In genomic region chr11:130070829-130071205, GRCh38 we compare ENCODE assay signal across 8 cellular contexts. TPM values are rescaled to one million over a fixed set of nuclear protein-coding genes. Genes with fewer than 3 reads are reported as not detected.
DNase-seq lines count a peak whose midpoint lies in the region; ATAC-seq lines count a peak whose summit lies in the region.

No MANE protein-coding gene starts in this region.

- peaks cover 23% of the 10 kb centered on the region for H3K27me3 Mint-ChIP-seq in activated CD8-positive, alpha-beta memory T cell treated with anti-CD3 and anti-CD28 coated beads, Interleukin-2, amount 10 ng/mL, durations not matched to agents 7 days and 5 days
- H3K27me3 Mint-ChIP-seq in T-helper 17 cell: peaks cover 5% of the 10 kb centered on the region

- H3K9me3 Mint-ChIP-seq in activated CD8-positive, alpha-beta memory T cell treated with anti-CD3 and anti-CD28 coated beads, Interleukin-2, amount 10 ng/mL, durations not matched to agents 7 days and 5 days (ENCODE audit: low read depth): no peaks in the 10 kb centered on the region

- H3K27ac ChIP-seq in neuronal stem cell (replicated peaks; ENCODE audit: low read length): peak overlapping the region; percentile 94

- peak overlapping the region; percentile 99 for H3K9ac ChIP-seq in neuronal stem cell (ENCODE audit: low read depth, low read length, poor library complexity)

- H2BK12ac ChIP-seq in neuronal stem cell (ENCODE audit: low read length): no peak overlapping the region

- no peak overlapping the region for H3K23ac ChIP-seq in neuronal stem cell (ENCODE audit: low read depth, low read length, poor library complexity)

- H2BK15ac ChIP-seq in neuronal stem cell (ENCODE audit: low read length): peak overlapping the region; percentile 67

- peaks cover 7% of the 10 kb centered on the region for H3K79me1 ChIP-seq in neuronal stem cell (ENCODE audit: low read depth, low read length)

- H3K4me1 Mint-ChIP-seq in activated CD8-positive, alpha-beta memory T cell treated with anti-CD3 and anti-CD28 coated beads, Interleukin-2, amount 10 ng/mL, durations not matched to agents 7 days and 5 days: peaks cover 18% of the 10 kb centered on the region
- H3K4me1 Mint-ChIP-seq in T-helper 17 cell: peaks cover 24% of the 10 kb centered on the region

- H3K4me2 ChIP-seq in neuronal stem cell (ENCODE audit: insufficient read depth, low read length, poor library complexity, severe bottlenecking): peak overlapping the region; percentile 49

- peaks cover 2% of the 10 kb centered on the region for H3K36me3 Mint-ChIP-seq in activated CD8-positive, alpha-beta memory T cell treated with anti-CD3 and anti-CD28 coated beads, Interleukin-2, amount 10 ng/mL, durations not matched to agents 7 days and 5 days
- peaks cover 4% of the 10 kb centered on the region for H3K36me3 Mint-ChIP-seq in T-helper 17 cell (ENCODE audit: low read depth)

- DNase-seq in activated CD8-positive, alpha-beta memory T cell treated with anti-CD3 and anti-CD28 coated beads, Interleukin-2, amount 10 ng/mL, durations not matched to agents 7 days and 5 days: no peak
- DNase-seq in activated CD8-positive, alpha-beta memory T cell treated with anti-CD3 and anti-CD28 coated beads, Interleukin-2, amount 50 U/mL, for 4 hours: no peak
- DNase-seq in T-helper 17 cell (peak in 1 of 3 donors; percentile 6), fibroblast of peridontal ligament (ENCODE audit: extremely low read depth) (peak; percentile 39), neuronal stem cell (ENCODE audit: low spot score) (no peak), DMS153 (lab: John Stamatoyannopoulos, UW) (no peak), inferior parietal cortex (ENCODE audit: extremely low spot score) (no peak)

- H3K4me3 Mint-ChIP-seq in activated CD8-positive, alpha-beta memory T cell treated with anti-CD3 and anti-CD28 coated beads, Interleukin-2, amount 10 ng/mL, durations not matched to agents 7 days and 5 days: peak overlapping the region; percentile 72
- H3K4me3 Mint-ChIP-seq in T-helper 17 cell: peak overlapping the region; percentile 91

- peak overlapping the region; percentile 91 for H2AFZ ChIP-seq in neuronal stem cell (ENCODE audit: low read length)

- peak overlapping the region; percentile 98 for H3K18ac ChIP-seq in neuronal stem cell (ENCODE audit: low read length)

- peaks cover 3 to 13% of the 10 kb centered on the region in 2 donors for H3K4me1 ChIP-seq in neuronal stem cell (ENCODE audit: control insufficient read depth in 2 of 2, insufficient read depth in 1 of 2, low read depth in 1 of 2, low read length in 2 of 2)

- peaks cover 0 to 4% (median 0%) of the 10 kb centered on the region in 3 experiments for H3K27me3 ChIP-seq in neuronal stem cell (ENCODE audit: control insufficient read depth in 3 of 3, insufficient read depth in 3 of 3, low read depth in 1 of 3, low read length in 3 of 3)

- H4K91ac ChIP-seq in neuronal stem cell (ENCODE audit: low read depth, low read length, poor library complexity): no peak overlapping the region

- H3K9me3 ChIP-seq in T-helper 17 cell (ENCODE audit: control insufficient read depth, low read length, poor library complexity, severe bottlenecking): no peaks in the 10 kb centered on the region
- no peaks in the 10 kb centered on the region for H3K9me3 ChIP-seq in neuronal stem cell (replicated peaks in 1 of 2; ENCODE audit: control insufficient read depth in 2 of 2, insufficient read depth in 1 of 2, low read depth in 1 of 2, low read length in 2 of 2)

- no peak overlapping the region for H2BK120ac ChIP-seq in neuronal stem cell (ENCODE audit: low read depth, low read length)

- ATAC-seq in activated CD8-positive, alpha-beta memory T cell treated with anti-CD3 and anti-CD28 coated beads, Interleukin-2, amount 10 ng/mL, durations not matched to agents 7 days and 5 days: no peak
- ATAC-seq in T-helper 17 cell: no peak
- no peak for ATAC-seq in HG03432 (IDR thresholded peaks at IDR 0.05; ENCODE audit: unreplicated experiment)

- peak overlapping the region; percentile 95 to 100 for H3K4me3 ChIP-seq in neuronal stem cell (ENCODE audit: low read length in 2 of 2)

- no peak overlapping the region for H3K14ac ChIP-seq in neuronal stem cell (ENCODE audit: low read length)

- no peak overlapping the region for H3K27ac Mint-ChIP-seq in activated CD8-positive, alpha-beta memory T cell treated with anti-CD3 and anti-CD28 coated beads, Interleukin-2, amount 10 ng/mL, durations not matched to agents 7 days and 5 days
- peak overlapping the region; percentile 74 for H3K27ac Mint-ChIP-seq in T-helper 17 cell

- peak overlapping the region; percentile 37 for H3K4ac ChIP-seq in neuronal stem cell (ENCODE audit: low read length)

- no peak overlapping the region for H2BK5ac ChIP-seq in neuronal stem cell (ENCODE audit: low read length)

- CTCF ChIA-PET in activated CD8-positive, alpha-beta memory T cell treated with anti-CD3 and anti-CD28 coated beads, Interleukin-2, amount 10 ng/mL, durations not matched to agents 7 days and 5 days (lab: Charles Lee): interaction anchor here (0.7 to 3.8 kb wide), 6 partner anchors 55 to 79 kb away, joined by 3 to 22 read pairs (median 4); partner anchors contain the start of gene PRDM10

- WGBS in neuronal stem cell (ENCODE audit: extremely low coverage in 2 of 2, insufficient read length in 2 of 2, insufficient replicate concordance in 1 of 2), 2 donors: no CpG with 5 or more reads among the region's 24 CpGs

- H4K8ac ChIP-seq in neuronal stem cell (ENCODE audit: low read depth, low read length): no peak overlapping the region

- peaks cover 0 to 11% of the 10 kb centered on the region in 2 donors for H3K36me3 ChIP-seq in neuronal stem cell (replicated peaks in 1 of 2; ENCODE audit: control insufficient read depth in 2 of 2, insufficient read depth in 2 of 2, low read length in 2 of 2)

- H2AK5ac ChIP-seq in neuronal stem cell (ENCODE audit: low read depth, low read length): no peak overlapping the region

RNA-seq across cellular contexts. Expression of gene APLP2, which starts 1.1 kb away (rescaled TPM):
- total RNA-seq in activated CD8-positive, alpha-beta memory T cell treated with anti-CD3 and anti-CD28 coated beads, Interleukin-2, amount 10 ng/mL, durations not matched to agents 7 days and 5 days: 10 to 100 TPM; 21.9 to 33.5 TPM
- total RNA-seq in T-helper 17 cell: 10 to 100 TPM; 37.7 to 44.4 TPM
- 210 TPM for polyA plus RNA-seq in neuronal stem cell (2013, experiment 1 of 2)
- polyA plus RNA-seq in neuronal stem cell (2013, experiment 2 of 2): 208 TPM
